ENCODE assay signal across 13 cellular contexts in the genomic region with DNA sequence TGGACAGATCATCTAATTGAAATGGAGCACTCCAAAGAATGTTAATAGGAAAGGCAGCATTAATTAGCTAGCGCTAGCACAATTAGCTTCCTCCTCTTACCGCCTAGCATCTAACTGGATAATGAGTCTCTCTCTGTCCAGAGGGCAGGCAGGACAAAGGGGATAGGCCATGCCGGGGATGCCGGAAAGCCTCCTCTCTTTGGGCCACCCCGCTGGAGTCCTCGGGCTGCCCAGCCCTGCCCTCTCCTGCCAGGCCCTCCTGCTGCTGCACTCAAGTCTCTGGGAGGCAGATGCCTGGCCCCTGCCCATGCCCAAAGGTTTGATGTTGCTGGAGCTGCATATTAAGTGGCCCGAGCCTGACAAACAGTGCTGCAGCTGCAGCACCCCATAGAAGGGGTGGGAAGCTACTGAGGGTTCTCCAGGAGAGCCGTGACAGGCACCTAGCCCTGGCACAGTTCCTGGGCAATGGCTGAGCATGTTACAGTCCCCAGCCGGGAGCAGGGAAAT.
DNase-seq lines count a peak whose midpoint lies in the region; ATAC-seq lines count a peak whose summit lies in the region.
"Had no signal": no experiment of that assay in that cellular context is flagged by ENCODE, and none has a peak within 500 bp of the region (broad histone marks: within the 10 kb centered on the region; RNA-seq: fewer than 3 reads in every experiment).

No MANE protein-coding gene starts in this region.

- ATAC-seq in activated naive CD8-positive, alpha-beta T cell treated with anti-CD3 and anti-CD28 coated beads, Interleukin-2, amount 50 U/mL, for 24 hours: no peak
- no peak for ATAC-seq in HG02571 (IDR thresholded peaks at IDR 0.05; ENCODE audit: unreplicated experiment)
- no peak for ATAC-seq in activated CD4-positive, CD25-positive, alpha-beta regulatory T cell treated with anti-CD3 and anti-CD28 coated beads, Interleukin-2, amount 50 U/mL, for 24 hours
- no peak for ATAC-seq in stimulated activated memory B cell treated with anti-CD40 and anti-IgM and Interleukin-4, amounts not matched to agents 10 μg/mL and 1 μg/mL and 100 μg/mL, for 72 hours
- ATAC-seq: gastroesophageal sphincter had no signal

- peaks cover 24% of the 10 kb centered on the region for H3K9me3 Mint-ChIP-seq in activated T-cell treated with anti-CD3 and anti-CD28 coated beads, Interleukin-2, amount 50 U/mL, for 24 hours
- peaks cover 22% of the 10 kb centered on the region for H3K9me3 Mint-ChIP-seq in activated naive CD8-positive, alpha-beta T cell treated with anti-CD3 and anti-CD28 coated beads, Interleukin-2, amount 50 U/mL, for 24 hours
- H3K9me3 Mint-ChIP-seq in stimulated activated memory B cell treated with anti-CD40 and anti-IgM and Interleukin-4, amounts not matched to agents 10 μg/mL and 1 μg/mL and 100 μg/mL, for 72 hours: peaks cover 15% of the 10 kb centered on the region

- DNase-seq in activated T-cell treated with anti-CD3 and anti-CD28 coated beads, Interleukin-2, amount 50 U/mL, for 24 hours: peak; percentile 12
- no peak for DNase-seq in activated T-cell treated with anti-CD3 and anti-CD28 coated beads, Interleukin-2, amount 50 U/mL, for 48 hours
- DNase-seq in amygdala (lab: John Stamatoyannopoulos, UW) (peak in 39 of 56 donors; percentile 10 to 68 (median 42)), medulla oblongata (ENCODE audit: extremely low spot score) (peak; percentile 53)
- DNase-seq in activated naive CD8-positive, alpha-beta T cell treated with anti-CD3 and anti-CD28 coated beads, Interleukin-2, amount 50 U/mL, for 24 hours: no peak
- DNase-seq: activated CD4-positive, alpha-beta T cell treated with anti-CD3 and anti-CD28 coated beads, Interleukin-2, amount 50 U/mL, for 48 hours; CD4-positive, alpha-beta memory T cell; Karpas-422; stimulated activated CD4-positive, alpha-beta T cell treated with anti-CD3 and anti-CD28 coated beads, Interleukin-2, amount 100 ng/mL, for 24 hours had no signal

- peaks cover 31% of the 10 kb centered on the region for H3K27me3 Mint-ChIP-seq in activated T-cell treated with anti-CD3 and anti-CD28 coated beads, Interleukin-2, amount 50 U/mL, for 24 hours
- peaks cover 20% of the 10 kb centered on the region for H3K27me3 Mint-ChIP-seq in activated naive CD8-positive, alpha-beta T cell treated with anti-CD3 and anti-CD28 coated beads, Interleukin-2, amount 50 U/mL, for 24 hours
- peaks cover 44% of the 10 kb centered on the region for H3K27me3 Mint-ChIP-seq in stimulated activated memory B cell treated with anti-CD40 and anti-IgM and Interleukin-4, amounts not matched to agents 10 μg/mL and 1 μg/mL and 100 μg/mL, for 72 hours

- H3K27ac Mint-ChIP-seq in activated T-cell treated with anti-CD3 and anti-CD28 coated beads, Interleukin-2, amount 50 U/mL, for 24 hours: no peak overlapping the region
- no peak overlapping the region for H3K27ac Mint-ChIP-seq in activated naive CD8-positive, alpha-beta T cell treated with anti-CD3 and anti-CD28 coated beads, Interleukin-2, amount 50 U/mL, for 24 hours
- H3K27ac Mint-ChIP-seq in stimulated activated memory B cell treated with anti-CD40 and anti-IgM and Interleukin-4, amounts not matched to agents 10 μg/mL and 1 μg/mL and 100 μg/mL, for 72 hours: no peak overlapping the region
- H3K27ac Mint-ChIP-seq: CD4-positive, alpha-beta memory T cell had no signal

- H3K4me1 Mint-ChIP-seq in activated T-cell treated with anti-CD3 and anti-CD28 coated beads, Interleukin-2, amount 50 U/mL, for 24 hours (ENCODE audit: low read depth): no peaks in the 10 kb centered on the region
- no peaks in the 10 kb centered on the region for H3K4me1 Mint-ChIP-seq in activated naive CD8-positive, alpha-beta T cell treated with anti-CD3 and anti-CD28 coated beads, Interleukin-2, amount 50 U/mL, for 24 hours
- H3K4me1 Mint-ChIP-seq in stimulated activated memory B cell treated with anti-CD40 and anti-IgM and Interleukin-4, amounts not matched to agents 10 μg/mL and 1 μg/mL and 100 μg/mL, for 72 hours: no peaks in the 10 kb centered on the region
- H3K4me1 Mint-ChIP-seq: CD4-positive, alpha-beta memory T cell had no signal

- H3K4me3 Mint-ChIP-seq in activated T-cell treated with anti-CD3 and anti-CD28 coated beads, Interleukin-2, amount 50 U/mL, for 24 hours: no peak overlapping the region
- H3K4me3 Mint-ChIP-seq in activated naive CD8-positive, alpha-beta T cell treated with anti-CD3 and anti-CD28 coated beads, Interleukin-2, amount 50 U/mL, for 24 hours: no peak overlapping the region
- no peak overlapping the region for H3K4me3 Mint-ChIP-seq in stimulated activated memory B cell treated with anti-CD40 and anti-IgM and Interleukin-4, amounts not matched to agents 10 μg/mL and 1 μg/mL and 100 μg/mL, for 72 hours
- H3K4me3 Mint-ChIP-seq: CD4-positive, alpha-beta memory T cell had no signal

- peaks cover 4% of the 10 kb centered on the region for H3K36me3 Mint-ChIP-seq in activated T-cell treated with anti-CD3 and anti-CD28 coated beads, Interleukin-2, amount 50 U/mL, for 24 hours (ENCODE audit: low read depth)
- peaks cover 7% of the 10 kb centered on the region for H3K36me3 Mint-ChIP-seq in activated naive CD8-positive, alpha-beta T cell treated with anti-CD3 and anti-CD28 coated beads, Interleukin-2, amount 50 U/mL, for 24 hours (ENCODE audit: low read depth)
- H3K36me3 Mint-ChIP-seq in stimulated activated memory B cell treated with anti-CD40 and anti-IgM and Interleukin-4, amounts not matched to agents 10 μg/mL and 1 μg/mL and 100 μg/mL, for 72 hours: peaks cover 11% of the 10 kb centered on the region
- H3K36me3 Mint-ChIP-seq: CD4-positive, alpha-beta memory T cell had no signal

Comparison
In these comparisons a context has a peak if more than half of its experiments do, and no peak if none do; other contexts are left out.
1. DNase-seq: peak in activated T-cell treated with anti-CD3 and anti-CD28 coated beads, Interleukin-2, amount 50 U/mL, for 24 hours (single experiment), amygdala (39 of 56) and medulla oblongata (single experiment); none in activated T-cell treated with anti-CD3 and anti-CD28 coated beads, Interleukin-2, amount 50 U/mL, for 48 hours (0 of 2) and activated naive CD8-positive, alpha-beta T cell treated with anti-CD3 and anti-CD28 coated beads, Interleukin-2, amount 50 U/mL, for 24 hours (single experiment).